ENCODE assay signal across 10 cellular contexts in the genomic region with DNA sequence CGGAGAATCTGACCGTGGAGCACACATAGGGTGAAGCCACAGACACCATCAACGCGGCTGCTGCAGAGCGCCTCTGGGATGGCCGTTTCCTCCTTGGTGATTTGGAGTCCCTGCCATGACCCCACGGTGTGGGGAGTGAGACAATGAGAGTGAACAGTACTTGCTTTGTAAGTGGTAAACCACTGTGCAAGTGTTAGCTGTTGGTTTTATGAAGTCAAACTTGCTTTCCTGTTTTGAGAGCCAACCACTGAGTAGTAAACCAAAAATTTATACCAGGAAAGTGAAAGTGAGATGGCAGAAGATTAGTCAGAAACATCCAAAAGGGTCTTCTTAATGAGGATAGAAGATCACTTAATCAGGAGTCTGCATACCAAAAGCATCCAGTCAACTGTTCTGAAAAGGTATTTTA.
DNase-seq lines count a peak whose midpoint lies in the region; ATAC-seq and TF ChIP-seq lines count a peak whose summit lies in the region.
"Had no signal": no experiment of that assay in that cellular context is flagged by ENCODE, and none has a peak within 500 bp of the region (broad histone marks: within the 10 kb centered on the region; RNA-seq: fewer than 3 reads in every experiment).

No MANE protein-coding gene starts in this region.

- peaks cover 20% of the 10 kb centered on the region for H3K4me1 ChIP-seq in body of pancreas

- peaks cover 32% of the 10 kb centered on the region for H3K4me1 Mint-ChIP-seq in stimulated activated effector memory CD8-positive, alpha-beta T cell treated with anti-CD3 and anti-CD28 coated beads, Interleukin-12 subunit alpha, Interleukin-12 subunit beta, amount 100 ng/mL, for 72 hours

- ATAC-seq in body of pancreas, result peak; percentile 33
- ATAC-seq in stimulated activated effector memory CD8-positive, alpha-beta T cell treated with anti-CD3 and anti-CD28 coated beads, Interleukin-12 subunit alpha, Interleukin-12 subunit beta, amount 100 ng/mL, for 72 hours, result peak; percentile 91
- ATAC-seq in Right ventricle myocardium inferior, result no peak

- 80 to 93% methylated on average over 7 of the region's 7 CpGs for WGBS in body of pancreas, 2 donors

- TF ChIP-seq CTCF in body of pancreas (IDR thresholded peaks at IDR 0.05), result no peak

- peak; percentile 36 for DNase-seq in activated gamma-delta T cell treated with Interleukin-2 at 50 U/mL for 16 hours
- DNase-seq in activated gamma-delta T cell (lab: John Stamatoyannopoulos, UW), result no peak
- peak; percentile 58 for DNase-seq in RPMI7951 (ENCODE audit: low read depth)
- no peak for DNase-seq in body of pancreas
- DNase-seq in stimulated activated effector memory CD8-positive, alpha-beta T cell treated with anti-CD3 and anti-CD28 coated beads, Interleukin-12 subunit alpha, Interleukin-12 subunit beta, amount 100 ng/mL, for 72 hours (ENCODE audit: low spot score in 2 of 2), result peak in 1 of 2 donors; percentile 72
- no peak for DNase-seq in Right ventricle myocardium inferior (ENCODE audit: missing footprints)
- no peak for DNase-seq in HPDE6-E6E7 (ENCODE audit: extremely low spot score)
- DNase-seq in dermis blood vessel endothelial cell, result no peak
- DNase-seq: BE2C had no signal

- H3K36me3 ChIP-seq in body of pancreas (replicated peaks in 1 of 2; ENCODE audit: insufficient read depth in 1 of 2, low read depth in 2 of 2), result no peaks in the 10 kb centered on the region
- H3K36me3 ChIP-seq: BE2C had no signal

- no peak for TF ChIP-seq POLR2A in body of pancreas (IDR thresholded peaks at IDR 0.05)

- no peaks in the 10 kb centered on the region for H3K9me3 ChIP-seq in body of pancreas
- H3K9me3 ChIP-seq: BE2C had no signal

- H3K27me3 ChIP-seq in body of pancreas, result no peaks in the 10 kb centered on the region
- H3K27me3 ChIP-seq: BE2C had no signal

- no peaks in the 10 kb centered on the region for H3K9me3 Mint-ChIP-seq in stimulated activated effector memory CD8-positive, alpha-beta T cell treated with anti-CD3 and anti-CD28 coated beads, Interleukin-12 subunit alpha, Interleukin-12 subunit beta, amount 100 ng/mL, for 72 hours

- H3K27ac ChIP-seq in body of pancreas, result peak overlapping the region in 3 of 4 donors; percentile 12 to 41 (median 39)

- H3K27ac Mint-ChIP-seq in stimulated activated effector memory CD8-positive, alpha-beta T cell treated with anti-CD3 and anti-CD28 coated beads, Interleukin-12 subunit alpha, Interleukin-12 subunit beta, amount 100 ng/mL, for 72 hours, result no peak overlapping the region
- H3K27ac Mint-ChIP-seq: progenitor cell of endocrine pancreas had no signal

- intact Hi-C loops in body of pancreas (cut with DNase I), result loop anchor here (10.0 kb wide), 1 partner anchor 136 kb away; no protein-coding TSS in a partner anchor
- intact Hi-C loops in Right ventricle myocardium inferior (cut with DNase I), result no loop called here

- H3K4me3 Mint-ChIP-seq in stimulated activated effector memory CD8-positive, alpha-beta T cell treated with anti-CD3 and anti-CD28 coated beads, Interleukin-12 subunit alpha, Interleukin-12 subunit beta, amount 100 ng/mL, for 72 hours, result peak overlapping the region; percentile 32

- H3K4me3 ChIP-seq in body of pancreas, result no peak overlapping the region

- H3K36me3 Mint-ChIP-seq in stimulated activated effector memory CD8-positive, alpha-beta T cell treated with anti-CD3 and anti-CD28 coated beads, Interleukin-12 subunit alpha, Interleukin-12 subunit beta, amount 100 ng/mL, for 72 hours, result peaks cover 7% of the 10 kb centered on the region

Comparison
In these comparisons a context has a peak if more than half of its experiments do, and no peak if none do; other contexts are left out.
1. DNase-seq: peak in activated gamma-delta T cell treated with Interleukin-2 at 50 U/mL for 16 hours (single experiment) and RPMI7951 (single experiment); none in activated gamma-delta T cell (single experiment), body of pancreas (0 of 4), Right ventricle myocardium inferior (single experiment), HPDE6-E6E7 (single experiment) and dermis blood vessel endothelial cell (single experiment).